Comparison of ENCODE assay signal across 23 cellular contexts in genomic region chr22:26975865-26976264, GRCh38.
"Had no signal": no experiment of that assay in that cellular context is flagged by ENCODE, and none has a peak within 500 bp of the region (broad histone marks: within the 10 kb centered on the region; RNA-seq: fewer than 3 reads in every experiment).

No MANE protein-coding gene starts in this region.

- H3K27ac Mint-ChIP-seq: activated CD4-positive, alpha-beta memory T cell treated with anti-CD3 and anti-CD28 coated beads, Interleukin-2, amount 10 ng/mL, durations not matched to agents 7 days and 5 days; activated CD4-positive, alpha-beta T cell treated with anti-CD3 and anti-CD28 coated beads, Interleukin-2, amount 10 ng/mL, durations not matched to agents 7 days and 5 days; activated naive CD4-positive, alpha-beta T cell treated with anti-CD3 and anti-CD28 coated beads, Interleukin-2, amount 50 U/mL, for 72 hours; activated T-helper 2 cell treated with anti-CD3 and anti-CD28 coated beads, Interferon-gamma antibody, Interleukin-2, Interleukin-4, amounts not matched to agents 10 μg/mL and 5 μg/mL and 100 μg/mL, durations not matched to agents 14 hours and 24 hours and 36 hours; natural killer cell treated with Interleukin-12 subunit alpha and Interleukin-12 subunit beta and Interleukin-15 and Interleukin-18, amount 100 ng/mL, for 72 hours; stimulated activated effector memory CD8-positive, alpha-beta T cell treated with anti-CD3 and anti-CD28 coated beads, Interleukin-12 subunit alpha, Interleukin-12 subunit beta, amount 100 ng/mL, for 72 hours; stimulated activated naive CD8-positive, alpha-beta T cell treated with anti-CD3 and anti-CD28 coated beads, Interleukin-15, Interleukin-2, amounts not matched to agents 100 ng/mL and 50 ng/mL, for 24 hours; T-helper 17 cell had no signal

- H3K36me3 ChIP-seq: gastroesophageal sphincter, thoracic aorta had no signal

- H3K79me2 ChIP-seq: hepatocyte had no signal

- H3K27me3 Mint-ChIP-seq: activated CD4-positive, alpha-beta memory T cell treated with anti-CD3 and anti-CD28 coated beads, Interleukin-2, amount 10 ng/mL, durations not matched to agents 7 days and 5 days; activated CD4-positive, alpha-beta T cell treated with anti-CD3 and anti-CD28 coated beads, Interleukin-2, amount 10 ng/mL, durations not matched to agents 7 days and 5 days; T-helper 17 cell had no signal

- H3K4me3 Mint-ChIP-seq: activated CD4-positive, alpha-beta memory T cell treated with anti-CD3 and anti-CD28 coated beads, Interleukin-2, amount 10 ng/mL, durations not matched to agents 7 days and 5 days; activated CD4-positive, alpha-beta T cell treated with anti-CD3 and anti-CD28 coated beads, Interleukin-2, amount 10 ng/mL, durations not matched to agents 7 days and 5 days; natural killer cell treated with Interleukin-12 subunit alpha and Interleukin-12 subunit beta and Interleukin-15 and Interleukin-18, amount 100 ng/mL, for 72 hours; stimulated activated effector memory CD8-positive, alpha-beta T cell treated with anti-CD3 and anti-CD28 coated beads, Interleukin-12 subunit alpha, Interleukin-12 subunit beta, amount 100 ng/mL, for 72 hours; stimulated activated naive CD8-positive, alpha-beta T cell treated with anti-CD3 and anti-CD28 coated beads, Interleukin-15, Interleukin-2, amounts not matched to agents 100 ng/mL and 50 ng/mL, for 24 hours; T-helper 17 cell had no signal

- H3K27ac ChIP-seq: gastroesophageal sphincter, hepatocyte, skin epidermis, thoracic aorta had no signal

- H3K4me3 ChIP-seq: gastroesophageal sphincter, hepatocyte, mucosa of descending colon, skin epidermis, thoracic aorta had no signal

- H3K9me3 ChIP-seq: gastroesophageal sphincter, mucosa of descending colon, thoracic aorta had no signal

- H3K4me1 Mint-ChIP-seq: activated CD4-positive, alpha-beta memory T cell treated with anti-CD3 and anti-CD28 coated beads, Interleukin-2, amount 10 ng/mL, durations not matched to agents 7 days and 5 days; activated CD4-positive, alpha-beta T cell treated with anti-CD3 and anti-CD28 coated beads, Interleukin-2, amount 10 ng/mL, durations not matched to agents 7 days and 5 days; stimulated activated effector memory CD8-positive, alpha-beta T cell treated with anti-CD3 and anti-CD28 coated beads, Interleukin-12 subunit alpha, Interleukin-12 subunit beta, amount 100 ng/mL, for 72 hours; T-helper 17 cell had no signal

- DNase-seq: activated CD4-positive, alpha-beta memory T cell treated with anti-CD3 and anti-CD28 coated beads, Interleukin-2, amount 10 ng/mL, durations not matched to agents 7 days and 5 days; activated CD4-positive, alpha-beta T cell treated with anti-CD3 and anti-CD28 coated beads for 1 hour; activated CD4-positive, alpha-beta T cell treated with anti-CD3 and anti-CD28 coated beads, Interleukin-2, amount 10 ng/mL, durations not matched to agents 7 days and 5 days; activated T-cell treated with anti-CD3 and anti-CD28 coated beads, Interleukin-2, amount 50 U/mL, for 48 hours; anterior cingulate cortex; dermis blood vessel endothelial cell; effector CD4-positive, alpha-beta T cell; left cardiac atrium; left ventricle myocardium superior; mucosa of descending colon; posterior cingulate gyrus; stimulated activated CD4-positive, alpha-beta T cell treated with anti-CD3 and anti-CD28 coated beads, Interleukin-4, amount 100 ng/mL, for 24 hours; T-helper 17 cell; T1000 had no signal

- H3K4me2 ChIP-seq: hepatocyte had no signal

- H3K36me3 Mint-ChIP-seq: activated naive CD4-positive, alpha-beta T cell treated with anti-CD3 and anti-CD28 coated beads, Interleukin-2, amount 50 U/mL, for 72 hours; natural killer cell treated with Interleukin-12 subunit alpha and Interleukin-12 subunit beta and Interleukin-15 and Interleukin-18, amount 100 ng/mL, for 72 hours; stimulated activated effector memory CD8-positive, alpha-beta T cell treated with anti-CD3 and anti-CD28 coated beads, Interleukin-12 subunit alpha, Interleukin-12 subunit beta, amount 100 ng/mL, for 72 hours had no signal

- H2AFZ ChIP-seq: hepatocyte had no signal

- H3K27me3 ChIP-seq: gastroesophageal sphincter had no signal

- H3K9me3 Mint-ChIP-seq: activated CD4-positive, alpha-beta memory T cell treated with anti-CD3 and anti-CD28 coated beads, Interleukin-2, amount 10 ng/mL, durations not matched to agents 7 days and 5 days; activated CD4-positive, alpha-beta T cell treated with anti-CD3 and anti-CD28 coated beads, Interleukin-2, amount 10 ng/mL, durations not matched to agents 7 days and 5 days; activated naive CD4-positive, alpha-beta T cell treated with anti-CD3 and anti-CD28 coated beads, Interleukin-2, amount 50 U/mL, for 72 hours; activated T-helper 2 cell treated with anti-CD3 and anti-CD28 coated beads, Interferon-gamma antibody, Interleukin-2, Interleukin-4, amounts not matched to agents 10 μg/mL and 5 μg/mL and 100 μg/mL, durations not matched to agents 14 hours and 24 hours and 36 hours; natural killer cell treated with Interleukin-12 subunit alpha and Interleukin-12 subunit beta and Interleukin-15 and Interleukin-18, amount 100 ng/mL, for 72 hours; stimulated activated effector memory CD8-positive, alpha-beta T cell treated with anti-CD3 and anti-CD28 coated beads, Interleukin-12 subunit alpha, Interleukin-12 subunit beta, amount 100 ng/mL, for 72 hours; stimulated activated naive CD8-positive, alpha-beta T cell treated with anti-CD3 and anti-CD28 coated beads, Interleukin-15, Interleukin-2, amounts not matched to agents 100 ng/mL and 50 ng/mL, for 24 hours had no signal
